In the genomic region with DNA sequence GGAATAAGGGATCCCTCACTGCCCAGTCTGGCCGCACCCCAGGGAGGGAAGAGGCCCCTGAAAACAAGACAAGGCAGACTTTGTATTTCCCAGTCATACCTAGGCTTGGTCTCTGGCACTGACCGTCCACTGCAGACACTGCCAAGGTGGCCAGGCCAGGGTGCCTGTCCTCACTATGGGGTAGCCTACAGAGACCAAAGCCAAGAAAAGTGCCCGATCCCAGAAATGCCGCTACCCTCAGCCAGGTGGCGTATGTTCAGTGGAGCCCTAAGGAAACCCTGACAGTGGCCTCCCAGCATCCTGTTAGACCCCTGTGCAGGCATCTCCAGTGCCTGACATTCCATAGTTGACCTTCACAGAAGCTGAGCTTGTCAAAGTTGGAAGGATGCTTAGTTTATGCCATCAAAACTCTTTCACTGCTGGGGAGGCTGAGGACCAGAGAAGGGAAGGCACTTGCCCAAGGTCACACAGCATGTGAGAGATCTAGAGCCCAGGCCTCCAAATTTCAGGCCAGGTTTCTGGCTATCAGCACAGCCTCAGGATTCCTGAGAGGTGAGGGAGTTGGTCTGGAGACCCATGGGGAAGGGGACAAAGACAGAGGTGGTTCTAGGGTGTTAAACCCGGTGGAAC, we compare ENCODE assay signal across 3 cellular contexts.
TF ChIP-seq lines count a peak whose summit lies in the region.

No MANE protein-coding gene starts in this region.

TF ChIP-seq in SK-N-SH, 30 proteins besides CTCF, POLR2A, EP300 and RAD21:
- TF ChIP-seq SMC3 (IDR thresholded peaks at IDR 0.05; ENCODE audit: low read depth, low read length), result peak; percentile 24; the same call in 1 of the 2 replicates
- no peak for TF ChIP-seq EZH2phosphoT487 (IDR thresholded peaks at IDR 0.05; ENCODE audit: borderline replicate concordance, low read depth)

TF ChIP-seq in SK-N-SH treated with all-trans-retinoic acid at 6 μM for 48 hours, 23 proteins besides CTCF, POLR2A, EP300 and RAD21:
- no peak for TF ChIP-seq ISL1 (CRISPR knock-in tag; IDR thresholded peaks at IDR 0.05)
- no peak for TF ChIP-seq ZC3H10 (CRISPR knock-in tag; IDR thresholded peaks at IDR 0.05)
- TF ChIP-seq RARB (CRISPR knock-in tag; IDR thresholded peaks at IDR 0.05), result no peak
- TF ChIP-seq PPARA (CRISPR knock-in tag; IDR thresholded peaks at IDR 0.05; ENCODE audit: borderline replicate concordance), result no peak
- no peak for TF ChIP-seq TOX (CRISPR knock-in tag; IDR thresholded peaks at IDR 0.05; ENCODE audit: borderline replicate concordance)
- TF ChIP-seq CSRNP3 (CRISPR knock-in tag; IDR thresholded peaks at IDR 0.05), result no peak
- TF ChIP-seq, protein P1, sequence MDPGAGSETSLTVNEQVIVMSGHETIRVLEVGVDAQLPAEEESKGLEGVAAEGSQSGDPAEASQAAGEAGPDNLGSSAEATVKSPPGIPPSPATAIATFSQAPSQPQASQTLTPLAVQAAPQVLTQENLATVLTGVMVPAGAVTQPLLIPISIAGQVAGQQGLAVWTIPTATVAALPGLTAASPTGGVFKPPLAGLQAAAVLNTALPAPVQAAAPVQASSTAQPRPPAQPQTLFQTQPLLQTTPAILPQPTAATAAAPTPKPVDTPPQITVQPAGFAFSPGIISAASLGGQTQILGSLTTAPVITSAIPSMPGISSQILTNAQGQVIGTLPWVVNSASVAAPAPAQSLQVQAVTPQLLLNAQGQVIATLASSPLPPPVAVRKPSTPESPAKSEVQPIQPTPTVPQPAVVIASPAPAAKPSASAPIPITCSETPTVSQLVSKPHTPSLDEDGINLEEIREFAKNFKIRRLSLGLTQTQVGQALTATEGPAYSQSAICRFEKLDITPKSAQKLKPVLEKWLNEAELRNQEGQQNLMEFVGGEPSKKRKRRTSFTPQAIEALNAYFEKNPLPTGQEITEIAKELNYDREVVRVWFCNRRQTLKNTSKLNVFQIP (CRISPR knock-in tag; IDR thresholded peaks at IDR 0.05; ENCODE audit: borderline replicate concordance, low read depth), result no peak
- TF ChIP-seq ZFP30 (CRISPR knock-in tag; IDR thresholded peaks at IDR 0.05), result no peak
- no peak for TF ChIP-seq ZNF70 (CRISPR knock-in tag; IDR thresholded peaks at IDR 0.05)
- no peak for TF ChIP-seq ARNTL (CRISPR knock-in tag; IDR thresholded peaks at IDR 0.05; ENCODE audit: borderline replicate concordance, low read depth)
- no peak for TF ChIP-seq CSDC2 (CRISPR knock-in tag; IDR thresholded peaks at IDR 0.05)
- TF ChIP-seq ESRRG (CRISPR knock-in tag; IDR thresholded peaks at IDR 0.05), result no peak
- TF ChIP-seq, protein P2, sequence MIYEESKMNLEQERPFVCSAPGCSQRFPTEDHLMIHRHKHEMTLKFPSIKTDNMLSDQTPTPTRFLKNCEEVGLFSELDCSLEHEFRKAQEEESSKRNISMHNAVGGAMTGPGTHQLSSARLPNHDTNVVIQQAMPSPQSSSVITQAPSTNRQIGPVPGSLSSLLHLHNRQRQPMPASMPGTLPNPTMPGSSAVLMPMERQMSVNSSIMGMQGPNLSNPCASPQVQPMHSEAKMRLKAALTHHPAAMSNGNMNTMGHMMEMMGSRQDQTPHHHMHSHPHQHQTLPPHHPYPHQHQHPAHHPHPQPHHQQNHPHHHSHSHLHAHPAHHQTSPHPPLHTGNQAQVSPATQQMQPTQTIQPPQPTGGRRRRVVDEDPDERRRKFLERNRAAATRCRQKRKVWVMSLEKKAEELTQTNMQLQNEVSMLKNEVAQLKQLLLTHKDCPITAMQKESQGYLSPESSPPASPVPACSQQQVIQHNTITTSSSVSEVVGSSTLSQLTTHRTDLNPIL (CRISPR knock-in tag; IDR thresholded peaks at IDR 0.05; ENCODE audit: low read depth), result no peak
- TF ChIP-seq TCF4 (CRISPR knock-in tag; IDR thresholded peaks at IDR 0.05; ENCODE audit: borderline replicate concordance), result no peak
- no peak for TF ChIP-seq OSR1 (CRISPR knock-in tag; IDR thresholded peaks at IDR 0.05)
- no peak for TF ChIP-seq ZNF8 (CRISPR knock-in tag; IDR thresholded peaks at IDR 0.05)
- no peak for TF ChIP-seq BACH2 (CRISPR knock-in tag; IDR thresholded peaks at IDR 0.05; ENCODE audit: borderline replicate concordance)

TF ChIP-seq in H1, 55 proteins besides CTCF, POLR2A, EP300 and RAD21:
- TF ChIP-seq KDM1A (IDR thresholded peaks at IDR 0.05; ENCODE audit: borderline replicate concordance, low read length), result peak; percentile 94
- TF ChIP-seq SIRT6 (IDR thresholded peaks at IDR 0.05; ENCODE audit: low read length), result no peak
- 0 out of 4 replicates have a peak, but pooled peaks have one; percentile 24 to 34 for TF ChIP-seq HDAC2 (IDR thresholded peaks at IDR 0.05; ENCODE audit: borderline replicate concordance in 1 of 2, low read depth in 2 of 2, low read length in 2 of 2)
- TF ChIP-seq BACH1 (IDR thresholded peaks at IDR 0.05; ENCODE audit: low read length), result 0 out of 2 replicates have a peak, but pooled peaks have one; percentile 21
